9 cellular contexts compared by ENCODE assay signal in genomic region chr9:73038613-73039012, GRCh38.
DNase-seq lines count a peak whose midpoint lies in the region; ATAC-seq and TF ChIP-seq lines count a peak whose summit lies in the region.
"Had no signal": no experiment of that assay in that cellular context is flagged by ENCODE, and none has a peak within 500 bp of the region (broad histone marks: within the 10 kb centered on the region; RNA-seq: fewer than 3 reads in every experiment).

No MANE protein-coding gene starts in this region.

- no TSS peak for BruUV-seq in PC-9 (replicated peaks; lab: Mats Ljungman, UMichigan)

- POLR2A ChIA-PET in PC-9 (lab: Charles Lee; ENCODE audit: unreplicated experiment), result interaction anchor here (0.6 kb wide), 1 partner anchor 40 kb away, joined by 3 read pairs; no protein-coding TSS in a partner anchor
- POLR2A ChIA-PET in T-cell (lab: Charles Lee), result no interaction called here

- no peak for TF ChIP-seq CTCF in PC-9 (conservative IDR thresholded peaks at IDR 0.05)
- TF ChIP-seq CTCF in type B pancreatic cell (conservative IDR thresholded peaks at IDR 0.05), result no peak
- TF ChIP-seq CTCF in natural killer cell (IDR thresholded peaks at IDR 0.05), result no peak

- no peaks in the 10 kb centered on the region for H3K9me2 ChIP-seq in PC-9 (ENCODE audit: insufficient read depth)

- H3K27me3 Mint-ChIP-seq in type B pancreatic cell (no peaks in the 10 kb centered on the region), natural killer cell (ENCODE audit: low read depth in 2 of 2) (peaks cover 11 to 38% of the 10 kb centered on the region in 2 donors), T-cell (peaks cover 9 to 30% of the 10 kb centered on the region in 2 donors)

- peak overlapping the region; percentile 37 for H3K4me3 Mint-ChIP-seq in type B pancreatic cell
- H3K4me3 Mint-ChIP-seq in natural killer cell, result no peak overlapping the region
- no peak overlapping the region for H3K4me3 Mint-ChIP-seq in T-cell
- H3K4me3 Mint-ChIP-seq: activated naive CD8-positive, alpha-beta T cell had no signal

- H3F3A ChIP-seq in PC-9 (ENCODE audit: insufficient read depth, low read depth), result peaks cover 6% of the 10 kb centered on the region

- no peaks in the 10 kb centered on the region for H4K20me1 ChIP-seq in PC-9 (ENCODE audit: insufficient read depth)

- no peaks in the 10 kb centered on the region for H3K27me3 ChIP-seq in PC-9 (ENCODE audit: insufficient read depth, low read depth)
- H3K27me3 ChIP-seq in mucosa of rectum (ENCODE audit: control insufficient read depth in 2 of 2, insufficient read depth in 2 of 2, low read length in 2 of 2), result no peaks in the 10 kb centered on the region

- H3K9me3 ChIP-seq in PC-9 (ENCODE audit: insufficient read depth, low read depth) (no peaks in the 10 kb centered on the region; the same call in 1 of the 2 replicates), mucosa of rectum (ENCODE audit: control insufficient read depth in 2 of 2, low read length in 2 of 2) (no peaks in the 10 kb centered on the region)

- no peaks in the 10 kb centered on the region for H3K36me3 Mint-ChIP-seq in type B pancreatic cell
- no peaks in the 10 kb centered on the region for H3K36me3 Mint-ChIP-seq in natural killer cell
- H3K36me3 Mint-ChIP-seq in T-cell, result no peaks in the 10 kb centered on the region
- H3K36me3 Mint-ChIP-seq: activated naive CD8-positive, alpha-beta T cell had no signal

- H3K27ac ChIP-seq in PC-9 (no peak overlapping the region), mucosa of rectum (ENCODE audit: low read depth in 2 of 2, low read length in 2 of 2) (peak overlapping the region; percentile 35 to 69)

- peaks cover 30% of the 10 kb centered on the region for H3K4me1 ChIP-seq in PC-9 (replicated peaks; ENCODE audit: insufficient read depth)
- no peaks in the 10 kb centered on the region for H3K4me1 ChIP-seq in mucosa of rectum (ENCODE audit: control insufficient read depth in 2 of 2, insufficient read depth in 2 of 2, low read length in 2 of 2)

- ATAC-seq in natural killer cell, result no peak
- ATAC-seq in T-cell (replicated peaks in 1 of 4), result no peak
- ATAC-seq in HG03045 (IDR thresholded peaks at IDR 0.05; ENCODE audit: unreplicated experiment), result no peak

- peak overlapping the region; percentile 1 for H3K27ac Mint-ChIP-seq in type B pancreatic cell
- H3K27ac Mint-ChIP-seq in natural killer cell, result no peak overlapping the region
- H3K27ac Mint-ChIP-seq in T-cell, result no peak overlapping the region
- H3K27ac Mint-ChIP-seq: activated naive CD8-positive, alpha-beta T cell had no signal

- H3K9ac ChIP-seq in mucosa of rectum (ENCODE audit: low read depth in 1 of 2, low read length in 2 of 2), result no peak overlapping the region

- H3K4me1 Mint-ChIP-seq in type B pancreatic cell (ENCODE audit: unreplicated experiment), result peaks cover 18% of the 10 kb centered on the region
- H3K4me1 Mint-ChIP-seq in natural killer cell, result no peaks in the 10 kb centered on the region
- H3K4me1 Mint-ChIP-seq in T-cell, result no peaks in the 10 kb centered on the region

- intact Hi-C loops in PC-9 (cut with micrococcal nuclease; ENCODE audit: unreplicated experiment) (loop anchor here (2.0 to 5.0 kb wide), 2 partner anchors 40 to 139 kb away; no protein-coding TSS in a partner anchor), natural killer cell (cut with micrococcal nuclease) (no loop called here)

- H3K4me3 ChIP-seq in PC-9, result no peak overlapping the region
- no peak overlapping the region for H3K4me3 ChIP-seq in mucosa of rectum (ENCODE audit: low read length in 2 of 2)

- DNase-seq in PC-9 (peak; percentile 53 to 57), fibroblast of gingiva (ENCODE audit: low read depth) (peak; percentile 74), type B pancreatic cell (ENCODE audit: extremely low spot score, unreplicated experiment) (no peak), natural killer cell (no peak), NCI-H187 (lab: John Stamatoyannopoulos, UW) (no peak), T-cell (no peak)

- CTCF ChIA-PET in PC-9 (lab: Charles Lee) (no interaction called here), T-cell (lab: Charles Lee) (no interaction called here)

- no peaks in the 10 kb centered on the region for H3K79me2 ChIP-seq in PC-9 (ENCODE audit: low read depth)

- H3K4me2 ChIP-seq in PC-9, result peak overlapping the region; percentile 45

- H3K9me3 Mint-ChIP-seq in type B pancreatic cell, result no peaks in the 10 kb centered on the region
- no peaks in the 10 kb centered on the region for H3K9me3 Mint-ChIP-seq in natural killer cell
- H3K9me3 Mint-ChIP-seq in T-cell, result no peaks in the 10 kb centered on the region

- peak overlapping the region; percentile 30 for H2AFZ ChIP-seq in PC-9

- no peaks in the 10 kb centered on the region for H3K36me3 ChIP-seq in PC-9 (ENCODE audit: low read depth)
- no peaks in the 10 kb centered on the region for H3K36me3 ChIP-seq in mucosa of rectum (ENCODE audit: control insufficient read depth in 2 of 2, insufficient read depth in 2 of 2, low read length in 2 of 2)

Comparison
In these comparisons a context has a peak if more than half of its experiments do, and no peak if none do; other contexts are left out.
1. DNase-seq: peak in PC-9 (2 of 2) and fibroblast of gingiva (single experiment); none in type B pancreatic cell (single experiment), natural killer cell (single experiment), NCI-H187 (0 of 2) and T-cell (0 of 34).